Comparison of ENCODE assay signal across 26 cellular contexts in genomic region chr9:134721344-134721743, GRCh38.
"Had no signal": no experiment of that assay in that cellular context is flagged by ENCODE, and none has a peak within 500 bp of the region (broad histone marks: within the 10 kb centered on the region; RNA-seq: fewer than 3 reads in every experiment).

No MANE protein-coding gene starts in this region.

- H3K4me1 ChIP-seq: lower lobe of right lung, psoas muscle, thyroid gland had no signal

- DNase-seq: cortex of kidney; effector memory CD8-positive, alpha-beta T cell; erythroblast; esophagus squamous epithelium; foreskin melanocyte; glutamatergic neuron; hypothalamus; immature natural killer cell; islet precursor cell; kidney glomerular epithelial cell; left colon; left ventricle myocardium superior; lower lobe of right lung; mucosa of descending colon; naive B cell; nucleus accumbens; psoas muscle; stimulated activated CD4-positive, alpha-beta T cell treated with anti-CD3 and anti-CD28 coated beads, Interleukin-15, amount 100 ng/mL, for 24 hours; stimulated activated CD4-positive, alpha-beta T cell treated with anti-CD3 and anti-CD28 coated beads, Interleukin-2, amount 100 ng/mL, for 48 hours; stimulated activated naive B cell treated with anti-CD40 and anti-IgM and Interleukin-4, amounts not matched to agents 10 μg/mL and 1 μg/mL and 100 μg/mL, for 72 hours; stimulated activated naive CD8-positive, alpha-beta T cell treated with anti-CD3 and anti-CD28 coated beads, Interleukin-15, amount 100 ng/mL, for 72 hours; thyroid gland had no signal

- ATAC-seq: effector memory CD8-positive, alpha-beta T cell; left colon; left ventricle myocardium superior; mucosa of descending colon; natural killer cell treated with Interleukin-12 subunit alpha and Interleukin-12 subunit beta and Interleukin-15 and Interleukin-18, amount 100 ng/mL, for 72 hours; psoas muscle; right cardiac atrium; stimulated activated naive B cell treated with anti-CD40 and anti-IgM and Interleukin-4, amounts not matched to agents 10 μg/mL and 1 μg/mL and 100 μg/mL, for 72 hours; stimulated activated naive CD8-positive, alpha-beta T cell treated with anti-CD3 and anti-CD28 coated beads, Interleukin-15, amount 100 ng/mL, for 72 hours had no signal

- H3K9me3 ChIP-seq: esophagus squamous epithelium, lower lobe of right lung, mucosa of descending colon, ovary, psoas muscle, thyroid gland had no signal

- H3K27ac ChIP-seq: esophagus squamous epithelium, lower lobe of right lung, ovary, psoas muscle, skin epidermis, thyroid gland had no signal

- H3K27me3 ChIP-seq: ovary, thyroid gland had no signal

- H3K36me3 ChIP-seq: lower lobe of right lung, ovary, thyroid gland had no signal

- H3K4me3 ChIP-seq: esophagus squamous epithelium, lower lobe of right lung, mucosa of descending colon, ovary, psoas muscle, skin epidermis, thyroid gland had no signal
